In genomic region chr5:154755361-154756202, GRCh38 we compare ENCODE assay signal across 8 cellular contexts. TPM values are rescaled to one million over a fixed set of nuclear protein-coding genes. Genes with fewer than 3 reads are reported as not detected.
DNase-seq lines count a peak whose midpoint lies in the region; ATAC-seq, FAIRE-seq and TF ChIP-seq lines count a peak whose summit lies in the region.

Gene LARP1, plus strand, starts transcription at chr5:154755377. Its CDS starts 381 bp downstream, at chr5:154755758.

- CTCF ChIA-PET in endothelial cell of umbilical vein (lab: Charles Lee) = interaction anchor here (0.9 kb wide), 1 partner anchor 105 kb away, joined by 3 read pairs; no protein-coding TSS in a partner anchor

- no peaks in the 10 kb centered on the region for H3K9me1 ChIP-seq in endothelial cell of umbilical vein (replicated peaks; ENCODE audit: control insufficient read depth, extremely low read depth, insufficient read depth, low read length)

- TF ChIP-seq POLR2A in endothelial cell of umbilical vein (IDR thresholded peaks at IDR 0.05; ENCODE audit: low read depth, low read length) (no peak), uterus (IDR thresholded peaks at IDR 0.05) (no peak)

- H3K9ac ChIP-seq in endothelial cell of umbilical vein (replicated peaks; ENCODE audit: extremely low read depth, insufficient read depth, low read length) = peak within 1 kb of the TSS; percentile 82
- peak within 1 kb of the TSS; percentile 92 to 93 for H3K9ac ChIP-seq in mucosa of rectum (ENCODE audit: low read depth in 1 of 2, low read length in 2 of 2)

- ATAC-seq in GM18868 (IDR thresholded peaks at IDR 0.05; ENCODE audit: unreplicated experiment) (peak; percentile 8), HG03432 (IDR thresholded peaks at IDR 0.05; ENCODE audit: unreplicated experiment) (peak; percentile 14), GM18870 (IDR thresholded peaks at IDR 0.05; ENCODE audit: unreplicated experiment) (no peak)

- H3K4me1 ChIP-seq in endothelial cell of umbilical vein (ENCODE audit: control insufficient read depth, extremely low read depth, insufficient read depth, low read length) (peaks cover 32% of the 10 kb centered on the region), mucosa of rectum (ENCODE audit: control insufficient read depth in 2 of 2, insufficient read depth in 2 of 2, low read length in 2 of 2) (peaks cover 21 to 24% of the 10 kb centered on the region in 2 donors), uterus (no peaks in the 10 kb centered on the region)

- peak within 1 kb of the TSS; percentile 72 for H3K4me2 ChIP-seq in endothelial cell of umbilical vein (ENCODE audit: insufficient read depth, low read length)

- BruUV-seq in endothelial cell of umbilical vein (replicated peaks; lab: Mats Ljungman, UMichigan) = no TSS peak

- FAIRE-seq in endothelial cell of umbilical vein (lab: Jason Lieb, UNC) = no peak

- peak within 1 kb of the TSS; percentile 62 for H3K27ac ChIP-seq in endothelial cell of umbilical vein (ENCODE audit: insufficient read depth, low read depth, low read length)
- peak within 1 kb of the TSS; percentile 91 to 95 for H3K27ac ChIP-seq in mucosa of rectum (ENCODE audit: low read depth in 2 of 2, low read length in 2 of 2)
- peak within 1 kb of the TSS; percentile 96 to 99 for H3K27ac ChIP-seq in uterus

- dilution Hi-C loops in endothelial cell of umbilical vein (cut with MboI; ENCODE audit: extremely low pct_ligation_motif_present, low sequenced_read_pairs) = no loop called here

- no peaks in the 10 kb centered on the region for H3K27me3 ChIP-seq in endothelial cell of umbilical vein (ENCODE audit: control insufficient read depth in 2 of 2, insufficient read depth in 2 of 2, low read length in 2 of 2)
- H3K27me3 ChIP-seq in mucosa of rectum (ENCODE audit: control insufficient read depth in 2 of 2, insufficient read depth in 2 of 2, low read length in 2 of 2) = no peaks in the 10 kb centered on the region
- no peaks in the 10 kb centered on the region for H3K27me3 ChIP-seq in uterus

- TF ChIP-seq CTCF in AG09309 (IDR thresholded peaks at IDR 0.05; ENCODE audit: control insufficient read depth, insufficient read depth, low read depth, low read length, missing control alignments) (no peak), endothelial cell of umbilical vein (IDR thresholded peaks at IDR 0.05; ENCODE audit: extremely low read depth in 1 of 2, insufficient read depth in 1 of 2, low read depth in 1 of 2, low read length in 2 of 2) (no peak), uterus (IDR thresholded peaks at IDR 0.05) (no peak)

- POLR2A ChIA-PET in endothelial cell of umbilical vein (lab: Charles Lee) = no interaction called here

- no peaks in the 10 kb centered on the region for H3K36me3 ChIP-seq in endothelial cell of umbilical vein (ENCODE audit: control insufficient read depth in 2 of 2, extremely low read depth in 1 of 2, insufficient read depth in 2 of 2, low read length in 2 of 2)
- no peaks in the 10 kb centered on the region for H3K36me3 ChIP-seq in mucosa of rectum (ENCODE audit: control insufficient read depth in 2 of 2, insufficient read depth in 2 of 2, low read length in 2 of 2)
- H3K36me3 ChIP-seq in uterus = no peaks in the 10 kb centered on the region

- H4K20me1 ChIP-seq in endothelial cell of umbilical vein (replicated peaks; ENCODE audit: control insufficient read depth, extremely low read depth, insufficient read depth, low read length) = peaks cover 13% of the 10 kb centered on the region

- H3K9me3 ChIP-seq in endothelial cell of umbilical vein (replicated peaks; ENCODE audit: control insufficient read depth, insufficient read depth, low read length) (no peaks in the 10 kb centered on the region), mucosa of rectum (ENCODE audit: control insufficient read depth in 2 of 2, low read length in 2 of 2) (no peaks in the 10 kb centered on the region), uterus (no peaks in the 10 kb centered on the region)

- no peak for DNase-seq in AG09309 (ENCODE audit: low read depth)
- DNase-seq in UCSD-AML1 (lab: John Stamatoyannopoulos, UW; ENCODE audit: unreplicated experiment) = peak; percentile 53
- peak; percentile 57 for DNase-seq in endothelial cell of umbilical vein (ENCODE audit: low read depth, low spot score)
- DNase-seq in uterus = no peak

- H3K4me3 ChIP-seq in AG09309 (ENCODE audit: control insufficient read depth, low read depth, low read length) (peak within 1 kb of the TSS; percentile 96), endothelial cell of umbilical vein (replicated peaks in 1 of 3; ENCODE audit: insufficient read depth in 1 of 3, low read depth in 1 of 3, low read length in 3 of 3) (peak within 1 kb of the TSS; percentile 86 to 92 (median 88)), mucosa of rectum (ENCODE audit: low read length in 2 of 2) (peak within 1 kb of the TSS; percentile 90 to 96), uterus (peak within 1 kb of the TSS; percentile 83 to 97)

- H2AFZ ChIP-seq in endothelial cell of umbilical vein (ENCODE audit: low read depth, low read length) = peak within 1 kb of the TSS; percentile 48

- intact Hi-C loops in endothelial cell of umbilical vein (cut with micrococcal nuclease) = loop anchor here (1.0 to 10.0 kb wide), 9 partner anchors 15 to 711 kb away; partner anchors contain the start of genes CNOT8 and MRPL22
- intact Hi-C loops in uterus (cut with DNase I; ENCODE audit: low total_unique reads) = loop anchor here (5.0 to 10.0 kb wide), 2 partner anchors 102 to 179 kb away; partner anchors contain the start of genes CNOT8 and GEMIN5

- H3K79me2 ChIP-seq in endothelial cell of umbilical vein (ENCODE audit: control insufficient read depth, insufficient read depth, low read length) = peaks cover 52% of the 10 kb centered on the region

TF ChIP-seq in endothelial cell of umbilical vein, 7 proteins besides CTCF, POLR2A, EP300 and RAD21:
- TF ChIP-seq POLR2AphosphoS5 (IDR thresholded peaks at IDR 0.05; ENCODE audit: insufficient read depth, low read depth, low read length) (no peak), EZH2 (IDR thresholded peaks at IDR 0.05; ENCODE audit: borderline replicate concordance, low read depth, low read length, severe bottlenecking) (no peak), MAX (IDR thresholded peaks at IDR 0.05; ENCODE audit: insufficient read depth, insufficient read length) (no peak), FOS (IDR thresholded peaks at IDR 0.05; ENCODE audit: borderline replicate concordance, insufficient read depth, low read length) (no peak), JUN (IDR thresholded peaks at IDR 0.05; ENCODE audit: borderline replicate concordance, insufficient read depth, insufficient read length, low read depth) (no peak), MYC (IDR thresholded peaks at IDR 0.05; ENCODE audit: low read depth, low read length) (no peak), GATA2 (IDR thresholded peaks at IDR 0.05; ENCODE audit: insufficient read depth, insufficient read length, low read depth, low read length) (no peak)

RNA-seq across cellular contexts. Expression of gene LARP1, which starts in this region (rescaled TPM):
- total RNA-seq in endothelial cell of umbilical vein (227 and 252 TPM in 2 replicates), uterus (100 to 1,000 TPM in 1 of 4 donors, 10 to 100 TPM in 3; 33.3 to 202 (median 47.1) TPM)
- polyA plus RNA-seq in endothelial cell of umbilical vein = 57.1 and 70.4 TPM in 2 replicates
- polyA plus RNA-seq in endothelial cell of umbilical vein (2011; cell fraction: cytosol; rRNA removed) = 74.0 and 83.1 TPM in 2 replicates
- 155 and 162 TPM in 2 replicates for polyA plus RNA-seq in endothelial cell of umbilical vein (2011; cell fraction: nucleus; rRNA removed)
- polyA plus RNA-seq in endothelial cell of umbilical vein (2012) = 86.8 and 99.9 TPM in 2 replicates
- polyA minus RNA-seq in endothelial cell of umbilical vein = 120 and 127 TPM in 2 replicates
- 87.9 TPM for polyA minus RNA-seq in endothelial cell of umbilical vein (2011; cell fraction: cytosol; rRNA and poly(A)+ RNA removed)
- polyA minus RNA-seq in endothelial cell of umbilical vein (2011; cell fraction: nucleus; rRNA and poly(A)+ RNA removed) = 92.8 and 116 TPM in 2 replicates

Comparison
In these comparisons a context has a peak if more than half of its experiments do, and no peak if none do; other contexts are left out.
1. DNase-seq: peak in UCSD-AML1 (single experiment) and endothelial cell of umbilical vein (single experiment); none in AG09309 (single experiment) and uterus (0 of 2).
2. Peak in every context shown above with its lines, with median percentiles within 50 percentile points of each other: H3K4me3 ChIP-seq and H3K27ac ChIP-seq.